Comparison of ENCODE assay signal across 14 cellular contexts in the genomic region with DNA sequence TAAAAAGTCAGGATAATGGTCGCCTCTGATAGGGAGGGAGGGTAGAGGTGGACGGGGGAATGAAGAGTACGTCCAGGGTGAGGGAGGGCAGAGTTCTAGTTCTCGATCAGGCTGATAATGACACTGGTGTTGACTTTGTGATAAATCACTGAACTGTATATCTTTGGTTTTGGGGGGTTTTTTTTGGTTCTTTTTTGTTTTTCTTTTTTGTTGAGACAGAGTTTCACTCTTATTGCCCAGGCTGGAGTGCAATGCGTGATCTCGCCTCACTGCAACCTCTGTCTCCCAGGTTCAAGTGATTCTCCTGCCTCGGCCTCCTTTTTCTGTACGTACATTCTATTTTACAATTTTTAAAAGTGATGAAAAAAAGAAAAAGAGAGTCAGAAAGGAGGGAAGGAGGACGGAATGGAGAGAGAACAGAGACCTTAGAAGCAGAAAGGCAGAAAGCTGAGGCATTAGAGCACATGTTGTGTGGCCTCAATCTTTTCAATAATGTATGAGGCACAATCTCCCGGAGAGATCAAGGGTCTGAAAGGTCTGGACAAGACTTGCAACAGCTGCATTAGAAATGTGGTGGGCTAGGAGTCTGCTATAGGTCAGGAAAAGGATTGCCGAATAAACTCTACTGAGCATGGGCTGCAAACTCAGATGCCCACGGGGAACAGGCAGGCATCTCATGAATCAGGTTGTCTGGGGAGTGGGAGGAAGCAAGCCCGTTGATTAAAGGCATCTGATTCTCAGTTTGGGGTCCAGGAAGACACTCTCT.
A peak's percentile ranks its signal among the peaks of the same experiment; 100 is the strongest.
DNase-seq lines count a peak whose midpoint lies in the region; ATAC-seq and TF ChIP-seq lines count a peak whose summit lies in the region.
"Had no signal": no experiment of that assay in that cellular context is flagged by ENCODE, and none has a peak within 500 bp of the region (broad histone marks: within the 10 kb centered on the region; RNA-seq: fewer than 3 reads in every experiment).

No MANE protein-coding gene starts in this region.

- peaks cover 36% of the 10 kb centered on the region for H3F3A ChIP-seq in neural progenitor cell (ENCODE audit: low read depth)

- H3K4me1 Mint-ChIP-seq in CD8-positive, alpha-beta memory T cell: peaks cover 24 to 26% (median 25%) of the 10 kb centered on the region in 3 donors
- H3K4me1 Mint-ChIP-seq in neural progenitor cell: peaks cover 64% of the 10 kb centered on the region

- intact Hi-C loops in A673 (cut with micrococcal nuclease; ENCODE audit: unreplicated experiment): no loop called here
- intact Hi-C loops in vagina (cut with DNase I): no loop called here

- peak overlapping the region in 3 of 7 donors; percentile 34 to 41 (median 35) for H3K4me3 Mint-ChIP-seq in CD8-positive, alpha-beta memory T cell
- peak overlapping the region; percentile 57 for H3K4me3 Mint-ChIP-seq in neural progenitor cell

- peak overlapping the region in 5 of 8 donors; percentile 44 to 85 (median 47) for H3K27ac Mint-ChIP-seq in CD8-positive, alpha-beta memory T cell
- peak overlapping the region; percentile 68 for H3K27ac Mint-ChIP-seq in neural progenitor cell

- no peaks in the 10 kb centered on the region for H3K79me2 ChIP-seq in OCI-LY3 (ENCODE audit: low read length)
- H3K79me2 ChIP-seq in neural progenitor cell (ENCODE audit: low read depth): no peaks in the 10 kb centered on the region

- no peak overlapping the region for H3K27ac ChIP-seq in CD8-positive, alpha-beta memory T cell (ENCODE audit: low read depth, low read length)
- H3K27ac ChIP-seq in OCI-LY3 (ENCODE audit: low read length): peak overlapping the region; percentile 6; the same call in 1 of the 2 replicates
- no peak overlapping the region for H3K27ac ChIP-seq in duodenal mucosa (ENCODE audit: low read depth, low read length)
- no peak overlapping the region for H3K27ac ChIP-seq in neural progenitor cell
- no peak overlapping the region for H3K27ac ChIP-seq in A673 (ENCODE audit: low read depth, low read length, poor library complexity, severe bottlenecking)
- no peak overlapping the region for H3K27ac ChIP-seq in vagina
- H3K27ac ChIP-seq: SJSA1 had no signal

- CTCF ChIA-PET in CD8-positive, alpha-beta memory T cell (lab: Charles Lee): no interaction called here
- CTCF ChIA-PET in A673 (lab: Charles Lee): no interaction called here

- H3K27me3 ChIP-seq in CD8-positive, alpha-beta memory T cell (ENCODE audit: insufficient read depth, low read length, poor library complexity, severe bottlenecking): no peaks in the 10 kb centered on the region
- H3K27me3 ChIP-seq in OCI-LY3 (ENCODE audit: low read depth, low read length) (no peaks in the 10 kb centered on the region), duodenal mucosa (ENCODE audit: control insufficient read depth in 1 of 2, insufficient read depth in 2 of 2, low read length in 2 of 2) (no peaks in the 10 kb centered on the region), neural progenitor cell (no peaks in the 10 kb centered on the region), A673 (replicated peaks; ENCODE audit: insufficient read depth, low read depth, low read length, poor library complexity) (no peaks in the 10 kb centered on the region), vagina (no peaks in the 10 kb centered on the region)
- H3K27me3 ChIP-seq: SJSA1 had no signal

- H3K4me2 ChIP-seq in OCI-LY3 (ENCODE audit: low read length): peak overlapping the region; percentile 62
- no peak overlapping the region for H3K4me2 ChIP-seq in neural progenitor cell

- no peak for TF ChIP-seq POLR2A in vagina (IDR thresholded peaks at IDR 0.05)

- H3K27me3 Mint-ChIP-seq in CD8-positive, alpha-beta memory T cell: no peaks in the 10 kb centered on the region
- H3K27me3 Mint-ChIP-seq in neural progenitor cell (ENCODE audit: insufficient read depth, low read depth): peaks cover 7% of the 10 kb centered on the region

- H4K20me1 ChIP-seq in OCI-LY3 (ENCODE audit: insufficient read depth, low read length) (no peaks in the 10 kb centered on the region), neural progenitor cell (ENCODE audit: low read depth) (no peaks in the 10 kb centered on the region)

- no peaks in the 10 kb centered on the region for H3K9me3 ChIP-seq in CD8-positive, alpha-beta memory T cell (ENCODE audit: low read length)
- H3K9me3 ChIP-seq in OCI-LY3 (ENCODE audit: insufficient read depth, low read length) (peaks cover 7% of the 10 kb centered on the region; the same call in 1 of the 2 replicates), duodenal mucosa (ENCODE audit: control insufficient read depth in 1 of 2, low read length in 2 of 2) (peaks cover 0 to 4% of the 10 kb centered on the region in 2 donors), neural progenitor cell (ENCODE audit: low read depth) (peaks cover 6% of the 10 kb centered on the region), A673 (ENCODE audit: low read depth, low read length, poor library complexity, severe bottlenecking) (no peaks in the 10 kb centered on the region), vagina (no peaks in the 10 kb centered on the region)
- H3K9me3 ChIP-seq: SJSA1 had no signal

- POLR2A ChIA-PET in CD8-positive, alpha-beta memory T cell (lab: Charles Lee): interaction anchor here (0.6 kb wide), 1 partner anchor 48 kb away, joined by 3 read pairs; no protein-coding TSS in a partner anchor
- POLR2A ChIA-PET in A673 (lab: Charles Lee; ENCODE audit: low non-redundant PET): no interaction called here

- H3K9me3 Mint-ChIP-seq in CD8-positive, alpha-beta memory T cell: peaks cover 0 to 4% (median 0%) of the 10 kb centered on the region in 5 donors
- H3K9me3 Mint-ChIP-seq in neural progenitor cell: peaks cover 16% of the 10 kb centered on the region

- no peaks in the 10 kb centered on the region for H3K36me3 ChIP-seq in CD8-positive, alpha-beta memory T cell (ENCODE audit: insufficient read depth, low read length)
- no peaks in the 10 kb centered on the region for H3K36me3 ChIP-seq in OCI-LY3 (replicated peaks; ENCODE audit: low read depth, low read length)
- no peaks in the 10 kb centered on the region for H3K36me3 ChIP-seq in duodenal mucosa (ENCODE audit: control insufficient read depth in 1 of 2, insufficient read depth in 2 of 2, low read length in 2 of 2)
- H3K36me3 ChIP-seq in neural progenitor cell: no peaks in the 10 kb centered on the region
- H3K36me3 ChIP-seq in A673 (ENCODE audit: insufficient read depth, low read length, poor library complexity, severe bottlenecking): no peaks in the 10 kb centered on the region
- H3K36me3 ChIP-seq in vagina: no peaks in the 10 kb centered on the region
- H3K36me3 ChIP-seq: SJSA1 had no signal

- DNase-seq in CD8-positive, alpha-beta memory T cell: no peak
- no peak for DNase-seq in neural progenitor cell (ENCODE audit: low spot score)
- no peak for DNase-seq in A673 (ENCODE audit: low spot score)
- DNase-seq in vagina (ENCODE audit: extremely low spot score in 2 of 2): no peak
- DNase-seq: activated naive CD4-positive, alpha-beta T cell treated with anti-CD3 and anti-CD28 coated beads, Interleukin-2, amount 50 U/mL, for 16 hours; GOT3; NCI-H1092; NCI-H524 treated with DMSO at 0.1 percent for 48 hours had no signal

- H3K9ac ChIP-seq in OCI-LY3 (ENCODE audit: low read length): peak overlapping the region; percentile 15; the same call in 1 of the 2 replicates
- H3K9ac ChIP-seq in duodenal mucosa (ENCODE audit: low read depth in 1 of 2, low read length in 2 of 2): peak overlapping the region; percentile 51 to 61
- no peak overlapping the region for H3K9ac ChIP-seq in neural progenitor cell

- peaks cover 20% of the 10 kb centered on the region for H3K4me1 ChIP-seq in CD8-positive, alpha-beta memory T cell (ENCODE audit: insufficient read depth, low read length)
- H3K4me1 ChIP-seq in OCI-LY3 (ENCODE audit: low read length): peaks cover 55% of the 10 kb centered on the region
- H3K4me1 ChIP-seq in duodenal mucosa (ENCODE audit: control insufficient read depth in 1 of 2, insufficient read depth in 2 of 2, low read length in 2 of 2): peaks cover 55 to 57% of the 10 kb centered on the region in 2 donors
- H3K4me1 ChIP-seq in neural progenitor cell: peaks cover 47% of the 10 kb centered on the region
- H3K4me1 ChIP-seq in A673 (ENCODE audit: insufficient read depth, low read length, poor library complexity, severe bottlenecking): peaks cover 5% of the 10 kb centered on the region
- H3K4me1 ChIP-seq in vagina: peaks cover 10% of the 10 kb centered on the region

- no peak overlapping the region for H3K4me3 ChIP-seq in CD8-positive, alpha-beta memory T cell (ENCODE audit: low read length)
- H3K4me3 ChIP-seq in OCI-LY3 (ENCODE audit: low read length) (no peak overlapping the region), duodenal mucosa (ENCODE audit: low read depth in 1 of 2, low read length in 2 of 2) (no peak overlapping the region), neural progenitor cell (no peak overlapping the region), A673 (ENCODE audit: low read depth, low read length, poor library complexity, severe bottlenecking) (no peak overlapping the region), vagina (no peak overlapping the region)
- H3K4me3 ChIP-seq: SJSA1 had no signal

- TF ChIP-seq CTCF in OCI-LY3 (IDR thresholded peaks at IDR 0.05; ENCODE audit: low read depth, low read length) (no peak), neural progenitor cell (IDR thresholded peaks at IDR 0.05) (no peak), A673 (conservative IDR thresholded peaks at IDR 0.05; ENCODE audit: low read depth, low read length) (no peak), vagina (IDR thresholded peaks at IDR 0.05) (no peak)

- H2AFZ ChIP-seq in OCI-LY3 (ENCODE audit: low read depth, low read length) (peak overlapping the region; percentile 61), neural progenitor cell (replicated peaks) (no peak overlapping the region)

- ATAC-seq in GM19397 (IDR thresholded peaks at IDR 0.05; ENCODE audit: unreplicated experiment) (no peak), GM19463 (IDR thresholded peaks at IDR 0.05; ENCODE audit: unreplicated experiment) (no peak)
- ATAC-seq: activated CD4-positive, CD25-positive, alpha-beta regulatory T cell treated with anti-CD3 and anti-CD28 coated beads, Interleukin-2, amount 50 U/mL, for 24 hours had no signal

- BruUV-seq in A673 (replicated peaks; lab: Mats Ljungman, UMichigan): no TSS peak

- peaks cover 0 to 9% (median 0%) of the 10 kb centered on the region in 3 donors for H3K36me3 Mint-ChIP-seq in CD8-positive, alpha-beta memory T cell
- peaks cover 1% of the 10 kb centered on the region for H3K36me3 Mint-ChIP-seq in neural progenitor cell
